In genomic region chr6:105164418-105164817, GRCh38 we compare ENCODE assay signal across 15 cellular contexts. TPM values are rescaled to one million over a fixed set of nuclear protein-coding genes. Genes with fewer than 3 reads are reported as not detected.
DNase-seq lines count a peak whose midpoint lies in the region; ATAC-seq and TF ChIP-seq lines count a peak whose summit lies in the region.
"Had no signal": no experiment of that assay in that cellular context is flagged by ENCODE, and none has a peak within 500 bp of the region (broad histone marks: within the 10 kb centered on the region; RNA-seq: fewer than 3 reads in every experiment).

No MANE protein-coding gene starts in this region.

- H3K4me3 Mint-ChIP-seq in immature natural killer cell, result no peak overlapping the region
- H3K4me3 Mint-ChIP-seq: nephron progenitor cell had no signal

- no peaks in the 10 kb centered on the region for H3K9me3 ChIP-seq in gastroesophageal sphincter

- no peak overlapping the region for H3K27ac Mint-ChIP-seq in immature natural killer cell
- H3K27ac Mint-ChIP-seq: nephron progenitor cell had no signal

- 61% methylated on average over 2 of the region's 2 CpGs for WGBS in gastroesophageal sphincter (ENCODE audit: low coverage in 1 of 2), 2 donors

- DNase-seq in ELR (ENCODE audit: low read depth), result peak; percentile 82
- peak; percentile 27 for DNase-seq in NCI-H510A (lab: John Stamatoyannopoulos, UW)
- DNase-seq in choroid plexus epithelial cell (ENCODE audit: low read depth), result peak; percentile 43
- peak; percentile 11 for DNase-seq in midbrain (lab: John Stamatoyannopoulos, UW)
- no peak for DNase-seq in immature natural killer cell
- no peak for DNase-seq in stimulated activated CD4-positive, alpha-beta T cell treated with anti-CD3 and anti-CD28 coated beads, Interleukin-15, amount 100 ng/mL, for 24 hours
- DNase-seq: cortex of kidney; DMS79; Karpas-422; nephron progenitor cell; stimulated activated naive CD8-positive, alpha-beta T cell treated with anti-CD3 and anti-CD28 coated beads, Interleukin-15, Interleukin-2, amounts not matched to agents 100 U/mL and 50 U/mL, for 24 hours had no signal

- peaks cover 4 to 7% (median 6%) of the 10 kb centered on the region in 3 donors for H3K27me3 Mint-ChIP-seq in immature natural killer cell (ENCODE audit: low read depth in 3 of 3)

- ATAC-seq in gastroesophageal sphincter (no peak), GM19351 (IDR thresholded peaks at IDR 0.05; ENCODE audit: unreplicated experiment) (no peak)
- ATAC-seq: activated CD4-positive, CD25-positive, alpha-beta regulatory T cell treated with anti-CD3 and anti-CD28 coated beads, Interleukin-2, amount 50 U/mL, for 24 hours; stimulated activated naive CD8-positive, alpha-beta T cell treated with anti-CD3 and anti-CD28 coated beads, Interleukin-15, Interleukin-2, amounts not matched to agents 100 U/mL and 50 U/mL, for 24 hours had no signal

- no peaks in the 10 kb centered on the region for H3K27me3 ChIP-seq in gastroesophageal sphincter

- H3K4me1 ChIP-seq in gastroesophageal sphincter, result no peaks in the 10 kb centered on the region

- no peak overlapping the region for H3K27ac ChIP-seq in gastroesophageal sphincter

- no peak for TF ChIP-seq POLR2A in gastroesophageal sphincter (IDR thresholded peaks at IDR 0.05)

- H3K4me3 ChIP-seq in choroid plexus epithelial cell (ENCODE audit: low read depth, low read length) (no peak overlapping the region), gastroesophageal sphincter (no peak overlapping the region)

- peaks cover 0 to 3% of the 10 kb centered on the region in 2 donors for H3K36me3 ChIP-seq in gastroesophageal sphincter

- TF ChIP-seq EP300 in gastroesophageal sphincter (IDR thresholded peaks at IDR 0.05), result no peak

- peaks cover 0 to 5% (median 0%) of the 10 kb centered on the region in 6 donors for H3K9me3 Mint-ChIP-seq in immature natural killer cell
- H3K9me3 Mint-ChIP-seq: nephron progenitor cell had no signal

- H3K4me1 Mint-ChIP-seq in immature natural killer cell, result no peaks in the 10 kb centered on the region

- H3K36me3 Mint-ChIP-seq in immature natural killer cell, result no peaks in the 10 kb centered on the region

- TF ChIP-seq CTCF in choroid plexus epithelial cell (conservative IDR thresholded peaks at IDR 0.05; ENCODE audit: low read depth, low read length) (no peak), gastroesophageal sphincter (IDR thresholded peaks at IDR 0.05) (no peak)

RNA-seq across cellular contexts. Expression of gene POPDC3, which starts 15.4 kb away (rescaled TPM):
- 1 to 10 TPM in 1 of 4 donors, not detected in 3; 1.5 TPM for total RNA-seq in gastroesophageal sphincter
- polyA plus RNA-seq in immature natural killer cell, result not detected
- total RNA-seq: OCI-LY7 had no signal

Comparison
In these comparisons a context has a peak if more than half of its experiments do, and no peak if none do; other contexts are left out.
1. DNase-seq: peak in ELR (single experiment), NCI-H510A (single experiment), choroid plexus epithelial cell (single experiment) and midbrain (single experiment); none in immature natural killer cell (0 of 3) and stimulated activated CD4-positive, alpha-beta T cell treated with anti-CD3 and anti-CD28 coated beads, Interleukin-15, amount 100 ng/mL, for 24 hours (single experiment).